17 cellular contexts compared by ENCODE assay signal in the genomic region with DNA sequence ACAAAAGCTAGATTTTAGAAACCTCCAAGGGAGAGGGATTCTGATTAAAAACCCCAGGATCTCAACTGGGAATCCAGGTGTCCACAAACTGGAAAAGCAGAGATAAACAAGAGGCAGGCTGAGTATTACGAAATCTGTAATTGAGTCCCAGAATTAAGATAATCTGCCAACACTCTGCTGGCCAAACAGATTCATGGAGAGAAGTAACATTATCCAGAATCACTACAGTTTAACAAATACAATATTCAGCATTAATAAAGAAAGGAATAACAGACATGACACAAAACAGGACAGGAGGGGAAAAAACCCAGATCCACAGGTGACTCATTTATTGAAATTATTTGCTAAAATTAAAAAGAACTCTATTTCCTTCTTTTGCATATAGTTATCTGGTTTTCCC.
A peak's percentile ranks its signal among the peaks of the same experiment; 100 is the strongest.
DNase-seq lines count a peak whose midpoint lies in the region; ATAC-seq, FAIRE-seq and TF ChIP-seq lines count a peak whose summit lies in the region.
"Had no signal": no experiment of that assay in that cellular context is flagged by ENCODE, and none has a peak within 500 bp of the region (broad histone marks: within the 10 kb centered on the region; RNA-seq: fewer than 3 reads in every experiment).

No MANE protein-coding gene starts in this region.

- intact Hi-C loops in cardiac septum (cut with DNase I), result no loop called here

- peak; percentile 37 for DNase-seq in NCI-H69 (lab: John Stamatoyannopoulos, UW)
- no peak for DNase-seq in left lobe of liver (ENCODE audit: low spot score)
- DNase-seq in omental fat pad (ENCODE audit: low spot score), result no peak
- DNase-seq in activated gamma-delta T cell (lab: John Stamatoyannopoulos, UW), result no peak
- DNase-seq in cardiac septum (ENCODE audit: low spot score), result no peak
- no peak for DNase-seq in RCC 7860 (ENCODE audit: low spot score)
- DNase-seq: H7, KBM-7, NCI-H1092, NCI-H1436, NCI-H1930, NCI-H748 treated with DMSO at 0.1 percent for 48 hours, PC-3, SHP77 treated with DMSO at 0.1 percent for 48 hours had no signal

- ATAC-seq in left lobe of liver, result peak; percentile 83
- peak; percentile 16 for ATAC-seq in omental fat pad (ENCODE audit: low FRiP score)
- no peak for ATAC-seq in GM18498 (IDR thresholded peaks at IDR 0.05; ENCODE audit: unreplicated experiment)
- ATAC-seq: A549, PC-3 had no signal

- TF ChIP-seq CTCF in omental fat pad (IDR thresholded peaks at IDR 0.05), result no peak

- peak; percentile 23 for FAIRE-seq in TTC549 (lab: Jason Lieb, UNC)
- FAIRE-seq in RCC 7860 (lab: Jason Lieb, UNC), result no peak
- FAIRE-seq: A549 had no signal
